In the genomic region with DNA sequence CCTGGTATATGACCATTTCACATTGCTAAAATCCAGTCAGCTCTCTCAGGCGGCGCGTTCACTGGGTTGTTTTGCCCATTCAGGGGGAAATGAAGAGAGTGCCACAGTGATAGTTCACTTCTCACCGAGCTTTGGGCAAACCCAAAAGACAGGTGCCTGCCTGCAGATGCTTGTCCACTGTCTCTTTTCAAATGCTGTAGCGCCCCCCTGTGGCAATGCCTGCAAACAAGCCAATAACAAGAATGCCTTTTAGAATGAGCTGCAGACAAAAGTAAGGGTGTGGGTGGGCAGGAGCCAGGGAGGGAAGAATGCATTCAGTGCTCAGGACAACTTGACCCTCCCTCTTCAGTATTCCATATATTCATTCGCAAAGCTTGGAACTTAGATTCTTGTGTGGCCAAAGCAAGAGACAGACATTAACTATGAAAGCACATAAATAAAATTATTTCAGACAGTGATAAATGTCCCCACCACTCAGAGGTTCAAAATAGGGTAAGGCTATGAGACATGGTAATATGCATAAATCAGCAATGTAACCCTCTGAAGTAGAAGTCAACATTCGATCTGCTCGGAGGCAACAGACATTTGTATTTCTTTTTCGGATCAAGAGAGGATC, we compare ENCODE assay signal across 8 cellular contexts.
DNase-seq lines count a peak whose midpoint lies in the region; ATAC-seq, FAIRE-seq and TF ChIP-seq lines count a peak whose summit lies in the region.

No MANE protein-coding gene starts in this region.

- no peaks in the 10 kb centered on the region for H3K9me3 Mint-ChIP-seq in activated T-helper 2 cell treated with anti-CD3 and anti-CD28 coated beads, Interferon-gamma antibody, Interleukin-2, Interleukin-4, amounts not matched to agents 10 μg/mL and 5 μg/mL and 100 μg/mL, durations not matched to agents 14 hours and 24 hours and 36 hours

- peak; percentile 55 for TF ChIP-seq CTCF in left ventricle myocardium inferior (IDR thresholded peaks at IDR 0.05; ENCODE audit: borderline replicate concordance)

- H3K9ac ChIP-seq in rectal smooth muscle tissue (ENCODE audit: low read length) = no peak overlapping the region

- no peaks in the 10 kb centered on the region for H3K9me3 ChIP-seq in left ventricle myocardium inferior (replicated peaks)

- H3K27ac Mint-ChIP-seq in activated T-helper 2 cell treated with anti-CD3 and anti-CD28 coated beads, Interferon-gamma antibody, Interleukin-2, Interleukin-4, amounts not matched to agents 10 μg/mL and 5 μg/mL and 100 μg/mL, durations not matched to agents 14 hours and 24 hours and 36 hours = no peak overlapping the region

- H3K27ac ChIP-seq in left ventricle myocardium inferior (replicated peaks) = no peak overlapping the region
- H3K27ac ChIP-seq in rectal smooth muscle tissue (ENCODE audit: low read depth, low read length) = peak overlapping the region; percentile 50

- ATAC-seq in GM18520 (IDR thresholded peaks at IDR 0.05; ENCODE audit: unreplicated experiment) = no peak

- H3K4me1 Mint-ChIP-seq in activated T-helper 2 cell treated with anti-CD3 and anti-CD28 coated beads, Interferon-gamma antibody, Interleukin-2, Interleukin-4, amounts not matched to agents 10 μg/mL and 5 μg/mL and 100 μg/mL, durations not matched to agents 14 hours and 24 hours and 36 hours (ENCODE audit: low read depth) = peaks cover 4% of the 10 kb centered on the region

- intact Hi-C loops in activated T-helper 2 cell treated with anti-CD3 and anti-CD28 coated beads, Interferon-gamma antibody, Interleukin-2, Interleukin-4, amounts not matched to agents 10 μg/mL and 5 μg/mL and 100 μg/mL, durations not matched to agents 14 hours and 24 hours and 36 hours (cut with micrococcal nuclease) = no loop called here
- intact Hi-C loops in left ventricle myocardium inferior (cut with micrococcal nuclease) = no loop called here

- H3K36me3 Mint-ChIP-seq in activated T-helper 2 cell treated with anti-CD3 and anti-CD28 coated beads, Interferon-gamma antibody, Interleukin-2, Interleukin-4, amounts not matched to agents 10 μg/mL and 5 μg/mL and 100 μg/mL, durations not matched to agents 14 hours and 24 hours and 36 hours (ENCODE audit: low read depth) = no peaks in the 10 kb centered on the region

- DNase-seq in COLO829 (ENCODE audit: low spot score) (peak; percentile 80), HTR-8/SVneo (ENCODE audit: insufficient read length, low spot score) (peak; percentile 74), OCI-M1 (lab: John Stamatoyannopoulos, UW) (peak; percentile 58), left ventricle myocardium inferior (peak; percentile 49), amniotic stem cell (lab: John Stamatoyannopoulos, UW) (no peak)
- peak; percentile 19 for DNase-seq in activated T-helper 2 cell treated with anti-CD3 and anti-CD28 coated beads, Interferon-gamma antibody, Interleukin-2, Interleukin-4, amounts not matched to agents 10 μg/mL and 5 μg/mL and 100 μg/mL, durations not matched to agents 14 hours and 24 hours and 36 hours (ENCODE audit: low spot score)

- peaks cover 10% of the 10 kb centered on the region for H3K27me3 Mint-ChIP-seq in activated T-helper 2 cell treated with anti-CD3 and anti-CD28 coated beads, Interferon-gamma antibody, Interleukin-2, Interleukin-4, amounts not matched to agents 10 μg/mL and 5 μg/mL and 100 μg/mL, durations not matched to agents 14 hours and 24 hours and 36 hours (ENCODE audit: low read depth)

- H3K4me3 ChIP-seq in left ventricle myocardium inferior (no peak overlapping the region), rectal smooth muscle tissue (ENCODE audit: low read length) (no peak overlapping the region)

- H3K36me3 ChIP-seq in left ventricle myocardium inferior (no peaks in the 10 kb centered on the region), rectal smooth muscle tissue (ENCODE audit: control insufficient read depth, insufficient read depth, low read length) (no peaks in the 10 kb centered on the region)

- no peaks in the 10 kb centered on the region for H3K27me3 ChIP-seq in left ventricle myocardium inferior (ENCODE audit: low read depth)
- no peaks in the 10 kb centered on the region for H3K27me3 ChIP-seq in rectal smooth muscle tissue (ENCODE audit: control insufficient read depth, insufficient read depth, low read length)

- H3K4me1 ChIP-seq in left ventricle myocardium inferior = peaks cover 24% of the 10 kb centered on the region
- peaks cover 4% of the 10 kb centered on the region for H3K4me1 ChIP-seq in rectal smooth muscle tissue (ENCODE audit: control insufficient read depth, insufficient read depth, low read length)

- FAIRE-seq in HTR-8/SVneo (lab: Jason Lieb, UNC) = peak; percentile 83

- no peak overlapping the region for H3K4me3 Mint-ChIP-seq in activated T-helper 2 cell treated with anti-CD3 and anti-CD28 coated beads, Interferon-gamma antibody, Interleukin-2, Interleukin-4, amounts not matched to agents 10 μg/mL and 5 μg/mL and 100 μg/mL, durations not matched to agents 14 hours and 24 hours and 36 hours (ENCODE audit: low read depth)
